1 cellular context compared by ENCODE assay signal in genomic region chr21:42892931-42893660, GRCh38.
A peak's percentile ranks its signal among the peaks of the same experiment; 100 is the strongest.
TF ChIP-seq lines count a peak whose summit lies in the region.

Gene NDUFV3, plus strand, starts transcription at chr21:42893309. Its CDS starts 25 bp downstream, at chr21:42893334.

TF ChIP-seq in HepG2, 621 proteins besides CTCF, POLR2A, EP300 and RAD21 (continued from another document and continues in another):
- TF ChIP-seq ZNF318 (CRISPR knock-in tag; IDR thresholded peaks at IDR 0.05) (no peak), FOXC1 (CRISPR knock-in tag; IDR thresholded peaks at IDR 0.05; ENCODE audit: borderline replicate concordance) (peak; percentile 63; the same call in 1 of the 2 replicates), KLF16 (CRISPR knock-in tag; IDR thresholded peaks at IDR 0.05) (peak in 1 of 2 experiments; percentile 51; a peak in 1 of 4 replicates), ZBTB37 (CRISPR knock-in tag; IDR thresholded peaks at IDR 0.05) (no peak), ZBTB20 (CRISPR knock-in tag; IDR thresholded peaks at IDR 0.05; ENCODE audit: borderline replicate concordance, low read depth) (no peak), KLF13 (CRISPR knock-in tag; IDR thresholded peaks at IDR 0.05) (no peak), NFIB (CRISPR knock-in tag; IDR thresholded peaks at IDR 0.05; ENCODE audit: borderline replicate concordance) (no peak), PAXIP1 (CRISPR knock-in tag; conservative IDR thresholded peaks at IDR 0.05) (no peak), CSRNP1 (CRISPR knock-in tag; IDR thresholded peaks at IDR 0.05) (no peak), ZNF446 (CRISPR knock-in tag; IDR thresholded peaks at IDR 0.05) (no peak; the same call in 1 of the 2 replicates), TFAP4 (IDR thresholded peaks at IDR 0.05; ENCODE audit: borderline replicate concordance, low read depth) (peak; percentile 50; the same call in 1 of the 2 replicates), PAX8 (CRISPR knock-in tag; IDR thresholded peaks at IDR 0.05; ENCODE audit: borderline replicate concordance) (peak; percentile 83; the same call in 1 of the 2 replicates), ZNF546 (CRISPR knock-in tag; conservative IDR thresholded peaks at IDR 0.05) (peak; percentile 56; the same call in 1 of the 2 replicates), MIER3 (CRISPR knock-in tag; IDR thresholded peaks at IDR 0.05; ENCODE audit: borderline replicate concordance) (peak; percentile 53), ZNF766 (CRISPR knock-in tag; IDR thresholded peaks at IDR 0.05; ENCODE audit: borderline replicate concordance) (no peak; the same call in 1 of the 2 replicates), NRL (CRISPR knock-in tag; IDR thresholded peaks at IDR 0.05; ENCODE audit: borderline replicate concordance) (peak; percentile 48; the same call in 1 of the 2 replicates), ZBTB7B (CRISPR knock-in tag; IDR thresholded peaks at IDR 0.05) (peak; percentile 42; the same call in 1 of the 2 replicates), ETV5 (CRISPR knock-in tag; IDR thresholded peaks at IDR 0.05; ENCODE audit: borderline replicate concordance) (peak; percentile 51; the same call in 1 of the 2 replicates), NPAS2 (CRISPR knock-in tag; IDR thresholded peaks at IDR 0.05; ENCODE audit: borderline replicate concordance) (no peak), ZNF687 (CRISPR knock-in tag; IDR thresholded peaks at IDR 0.05) (peak; percentile 94), ZNF713 (CRISPR knock-in tag; IDR thresholded peaks at IDR 0.05) (0 out of 2 replicates have a peak, but pooled peaks have one; percentile 21), ZNF629 (CRISPR knock-in tag; conservative IDR thresholded peaks at IDR 0.05) (no peak), GATA4 (IDR thresholded peaks at IDR 0.05; ENCODE audit: borderline replicate concordance, low read depth) (peak; percentile 24; the same call in 1 of the 2 replicates), ZNF136 (CRISPR knock-in tag; IDR thresholded peaks at IDR 0.05; ENCODE audit: low read depth) (no peak), ZFP37 (CRISPR knock-in tag; IDR thresholded peaks at IDR 0.05; ENCODE audit: borderline replicate concordance) (no peak; the same call in 1 of the 2 replicates), SP5 (CRISPR knock-in tag; IDR thresholded peaks at IDR 0.05; ENCODE audit: borderline replicate concordance, low read depth) (peak; percentile 69), PATZ1 (CRISPR knock-in tag; IDR thresholded peaks at IDR 0.05) (peak; percentile 97), RBM22 (optimal IDR thresholded peaks at IDR 0.05; ENCODE audit: low read length) (no peak), NFYC (CRISPR knock-in tag; IDR thresholded peaks at IDR 0.05) (peak; percentile 86), CHCHD3 (CRISPR knock-in tag; IDR thresholded peaks at IDR 0.05) (0 out of 2 replicates have a peak, but pooled peaks have one; percentile 4), ZNF333 (CRISPR knock-in tag; IDR thresholded peaks at IDR 0.05; ENCODE audit: borderline replicate concordance) (no peak; the same call in 1 of the 2 replicates), ZC3H13 (CRISPR knock-in tag; IDR thresholded peaks at IDR 0.05) (0 out of 2 replicates have a peak, but pooled peaks have one; percentile 51), CBX1 (IDR thresholded peaks at IDR 0.05; ENCODE audit: low read depth) (peak; percentile 57), ZNF850 (CRISPR knock-in tag; conservative IDR thresholded peaks at IDR 0.05) (no peak), ZSCAN9 (CRISPR knock-in tag; IDR thresholded peaks at IDR 0.05; ENCODE audit: borderline replicate concordance) (no peak), PPARG (CRISPR knock-in tag; conservative IDR thresholded peaks at IDR 0.05) (0 out of 2 replicates have a peak, but pooled peaks have one; percentile 18)
